Comparison of ENCODE assay signal across 1 cellular context in the genomic region with DNA sequence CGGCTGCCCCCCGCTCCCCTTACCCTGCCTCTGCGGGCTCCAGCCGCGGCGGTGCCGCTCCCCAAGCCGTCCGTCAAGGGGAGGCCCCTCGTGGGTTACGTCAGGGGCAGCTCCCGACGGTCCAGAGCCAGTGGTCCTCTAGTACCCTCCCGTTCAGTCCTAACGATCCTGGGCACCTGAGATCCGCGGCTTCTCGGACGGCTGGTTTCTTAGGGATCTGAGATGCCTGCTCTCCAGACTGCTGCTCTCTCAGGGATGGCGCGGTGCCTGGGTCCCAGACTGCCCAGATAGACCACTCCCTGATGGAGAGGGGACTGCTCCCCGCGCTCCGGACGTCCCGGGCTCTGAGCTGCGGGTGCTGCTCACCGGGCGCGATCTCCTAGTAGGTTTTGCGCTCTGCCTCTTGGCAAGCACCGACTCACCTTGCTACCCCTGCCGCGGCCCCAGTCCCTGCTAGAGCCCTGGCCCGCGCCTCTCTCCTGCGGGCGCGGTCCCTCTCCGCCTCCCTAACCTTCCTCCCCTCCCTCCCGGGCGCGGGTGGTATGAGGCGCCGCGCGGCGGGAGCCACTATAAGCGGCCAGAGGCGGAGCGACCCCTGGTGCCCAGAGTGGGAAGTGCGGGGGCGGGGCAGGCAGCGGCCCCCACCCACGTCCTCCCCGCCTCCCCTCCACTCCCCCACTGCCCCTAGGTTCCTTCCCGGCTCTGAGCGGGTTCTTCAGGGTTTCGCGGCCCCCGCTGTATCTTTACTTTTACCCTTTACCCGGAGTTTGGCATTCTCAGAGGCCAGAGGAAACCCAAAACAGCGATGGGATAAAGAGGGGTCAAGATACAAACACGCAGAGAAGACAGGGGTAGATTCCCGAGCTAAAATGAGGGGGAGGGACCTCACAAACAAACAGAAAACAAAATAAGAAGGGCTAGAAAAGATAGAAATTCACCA.
TF ChIP-seq lines count a peak whose summit lies in the region.

A gene (minus strand): TSS at position 544 of the 940 bp plus-strand sequence. CDS start 711 bp downstream, outside the sequence.

TF ChIP-seq in K562, 482 proteins besides CTCF, POLR2A, EP300 and RAD21 (continued from another document and continues in another):
- TF ChIP-seq, protein P1, sequence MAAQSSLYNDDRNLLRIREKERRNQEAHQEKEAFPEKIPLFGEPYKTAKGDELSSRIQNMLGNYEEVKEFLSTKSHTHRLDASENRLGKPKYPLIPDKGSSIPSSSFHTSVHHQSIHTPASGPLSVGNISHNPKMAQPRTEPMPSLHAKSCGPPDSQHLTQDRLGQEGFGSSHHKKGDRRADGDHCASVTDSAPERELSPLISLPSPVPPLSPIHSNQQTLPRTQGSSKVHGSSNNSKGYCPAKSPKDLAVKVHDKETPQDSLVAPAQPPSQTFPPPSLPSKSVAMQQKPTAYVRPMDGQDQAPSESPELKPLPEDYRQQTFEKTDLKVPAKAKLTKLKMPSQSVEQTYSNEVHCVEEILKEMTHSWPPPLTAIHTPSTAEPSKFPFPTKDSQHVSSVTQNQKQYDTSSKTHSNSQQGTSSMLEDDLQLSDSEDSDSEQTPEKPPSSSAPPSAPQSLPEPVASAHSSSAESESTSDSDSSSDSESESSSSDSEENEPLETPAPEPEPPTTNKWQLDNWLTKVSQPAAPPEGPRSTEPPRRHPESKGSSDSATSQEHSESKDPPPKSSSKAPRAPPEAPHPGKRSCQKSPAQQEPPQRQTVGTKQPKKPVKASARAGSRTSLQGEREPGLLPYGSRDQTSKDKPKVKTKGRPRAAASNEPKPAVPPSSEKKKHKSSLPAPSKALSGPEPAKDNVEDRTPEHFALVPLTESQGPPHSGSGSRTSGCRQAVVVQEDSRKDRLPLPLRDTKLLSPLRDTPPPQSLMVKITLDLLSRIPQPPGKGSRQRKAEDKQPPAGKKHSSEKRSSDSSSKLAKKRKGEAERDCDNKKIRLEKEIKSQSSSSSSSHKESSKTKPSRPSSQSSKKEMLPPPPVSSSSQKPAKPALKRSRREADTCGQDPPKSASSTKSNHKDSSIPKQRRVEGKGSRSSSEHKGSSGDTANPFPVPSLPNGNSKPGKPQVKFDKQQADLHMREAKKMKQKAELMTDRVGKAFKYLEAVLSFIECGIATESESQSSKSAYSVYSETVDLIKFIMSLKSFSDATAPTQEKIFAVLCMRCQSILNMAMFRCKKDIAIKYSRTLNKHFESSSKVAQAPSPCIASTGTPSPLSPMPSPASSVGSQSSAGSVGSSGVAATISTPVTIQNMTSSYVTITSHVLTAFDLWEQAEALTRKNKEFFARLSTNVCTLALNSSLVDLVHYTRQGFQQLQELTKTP (IDR thresholded peaks at IDR 0.05; ENCODE audit: low read depth in 1 of 2, partially characterized antibody in 2 of 2): no peak
- TF ChIP-seq POLR2B (IDR thresholded peaks at IDR 0.05; ENCODE audit: low read depth, partially characterized antibody) (no peak), ARNT (IDR thresholded peaks at IDR 0.05) (no peak), RFX1 (IDR thresholded peaks at IDR 0.05) (no peak), MBD2 (IDR thresholded peaks at IDR 0.05; ENCODE audit: borderline replicate concordance, low read depth) (0 out of 2 replicates have a peak, but pooled peaks have one; percentile 22), DMBX1 (CRISPR knock-in tag; IDR thresholded peaks at IDR 0.05; ENCODE audit: borderline replicate concordance) (no peak), ZNF384 (IDR thresholded peaks at IDR 0.05; ENCODE audit: low read depth, low read length) (no peak), ZNF324 (CRISPR knock-in tag; IDR thresholded peaks at IDR 0.05) (no peak), KLF1 (tag; IDR thresholded peaks at IDR 0.05) (no peak), ZNF507 (tag; conservative IDR thresholded peaks at IDR 0.05) (no peak), SIN3A (IDR thresholded peaks at IDR 0.05; ENCODE audit: borderline replicate concordance in 2 of 2, control insufficient read depth in 1 of 2, low read depth in 2 of 2, low read length in 2 of 2) (0 out of 4 replicates have a peak, but pooled peaks of 1 of the 2 experiments have one; percentile 8), ELF1 (tag; IDR thresholded peaks at IDR 0.05) (no peak), HDAC6 (IDR thresholded peaks at IDR 0.05; ENCODE audit: low read depth, low read length) (no peak), XRCC5 (IDR thresholded peaks at IDR 0.05; ENCODE audit: low read depth, low read length) (peak; percentile 58; the same call in 1 of the 2 replicates), ZC3H4 (CRISPR knock-in tag; IDR thresholded peaks at IDR 0.05; ENCODE audit: borderline replicate concordance) (no peak), IFI16 (CRISPR knock-in tag; IDR thresholded peaks at IDR 0.05) (no peak), BRCA1 (IDR thresholded peaks at IDR 0.05) (no peak), BRCA1 (CRISPR knock-in tag; IDR thresholded peaks at IDR 0.05) (no peak), LCOR (CRISPR knock-in tag; IDR thresholded peaks at IDR 0.05) (peak; percentile 69; the same call in 1 of the 2 replicates), LEF1 (IDR thresholded peaks at IDR 0.05) (no peak), ZFX (CRISPR knock-in tag; IDR thresholded peaks at IDR 0.05) (peak; percentile 43; the same call in 1 of the 2 replicates), PHF21A (IDR thresholded peaks at IDR 0.05; ENCODE audit: borderline replicate concordance, low read depth) (0 out of 2 replicates have a peak, but pooled peaks have one; percentile 11), ETV6 (IDR thresholded peaks at IDR 0.05; ENCODE audit: borderline replicate concordance in 1 of 2, low read depth in 2 of 2, low read length in 1 of 2) (no peak), ETV6 (CRISPR knock-in tag; IDR thresholded peaks at IDR 0.05; ENCODE audit: borderline replicate concordance) (no peak), SP2 (IDR thresholded peaks at IDR 0.05; ENCODE audit: extremely low read depth, low read depth, low read length, poor library complexity, severe bottlenecking) (no peak), NFRKB (IDR thresholded peaks at IDR 0.05; ENCODE audit: low read depth) (no peak), HMGN3 (IDR thresholded peaks at IDR 0.05; ENCODE audit: borderline replicate concordance, extremely low read depth, insufficient read length, low read depth, low read length) (no peak), POLR2G (IDR thresholded peaks at IDR 0.05; ENCODE audit: low read depth, low read length) (peak; percentile 94), SMC3 (conservative IDR thresholded peaks at IDR 0.05; ENCODE audit: insufficient read depth, low read depth, low read length) (peak; percentile 49), POLR2H (tag; IDR thresholded peaks at IDR 0.05; ENCODE audit: low read depth) (no peak), KLF16 (IDR thresholded peaks at IDR 0.05) (peak; percentile 53; the same call in 1 of the 2 replicates), NELFE (IDR thresholded peaks at IDR 0.05; ENCODE audit: insufficient read depth, insufficient read length) (no peak), ZNF24 (IDR thresholded peaks at IDR 0.05) (no peak), SMARCB1 (IDR thresholded peaks at IDR 0.05; ENCODE audit: insufficient read length, low read depth) (no peak), EGR1 (conservative IDR thresholded peaks at IDR 0.05) (peak; percentile 97)
- TF ChIP-seq, protein P2, sequence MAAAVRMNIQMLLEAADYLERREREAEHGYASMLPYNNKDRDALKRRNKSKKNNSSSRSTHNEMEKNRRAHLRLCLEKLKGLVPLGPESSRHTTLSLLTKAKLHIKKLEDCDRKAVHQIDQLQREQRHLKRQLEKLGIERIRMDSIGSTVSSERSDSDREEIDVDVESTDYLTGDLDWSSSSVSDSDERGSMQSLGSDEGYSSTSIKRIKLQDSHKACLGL (CRISPR knock-in tag; IDR thresholded peaks at IDR 0.05; ENCODE audit: borderline replicate concordance, poor library complexity, severe bottlenecking): no peak
- TF ChIP-seq, protein P3, sequence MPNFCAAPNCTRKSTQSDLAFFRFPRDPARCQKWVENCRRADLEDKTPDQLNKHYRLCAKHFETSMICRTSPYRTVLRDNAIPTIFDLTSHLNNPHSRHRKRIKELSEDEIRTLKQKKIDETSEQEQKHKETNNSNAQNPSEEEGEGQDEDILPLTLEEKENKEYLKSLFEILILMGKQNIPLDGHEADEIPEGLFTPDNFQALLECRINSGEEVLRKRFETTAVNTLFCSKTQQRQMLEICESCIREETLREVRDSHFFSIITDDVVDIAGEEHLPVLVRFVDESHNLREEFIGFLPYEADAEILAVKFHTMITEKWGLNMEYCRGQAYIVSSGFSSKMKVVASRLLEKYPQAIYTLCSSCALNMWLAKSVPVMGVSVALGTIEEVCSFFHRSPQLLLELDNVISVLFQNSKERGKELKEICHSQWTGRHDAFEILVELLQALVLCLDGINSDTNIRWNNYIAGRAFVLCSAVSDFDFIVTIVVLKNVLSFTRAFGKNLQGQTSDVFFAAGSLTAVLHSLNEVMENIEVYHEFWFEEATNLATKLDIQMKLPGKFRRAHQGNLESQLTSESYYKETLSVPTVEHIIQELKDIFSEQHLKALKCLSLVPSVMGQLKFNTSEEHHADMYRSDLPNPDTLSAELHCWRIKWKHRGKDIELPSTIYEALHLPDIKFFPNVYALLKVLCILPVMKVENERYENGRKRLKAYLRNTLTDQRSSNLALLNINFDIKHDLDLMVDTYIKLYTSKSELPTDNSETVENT (CRISPR knock-in tag; IDR thresholded peaks at IDR 0.05): 0 out of 2 replicates have a peak, but pooled peaks have one; percentile 62
- TF ChIP-seq, protein P4, sequence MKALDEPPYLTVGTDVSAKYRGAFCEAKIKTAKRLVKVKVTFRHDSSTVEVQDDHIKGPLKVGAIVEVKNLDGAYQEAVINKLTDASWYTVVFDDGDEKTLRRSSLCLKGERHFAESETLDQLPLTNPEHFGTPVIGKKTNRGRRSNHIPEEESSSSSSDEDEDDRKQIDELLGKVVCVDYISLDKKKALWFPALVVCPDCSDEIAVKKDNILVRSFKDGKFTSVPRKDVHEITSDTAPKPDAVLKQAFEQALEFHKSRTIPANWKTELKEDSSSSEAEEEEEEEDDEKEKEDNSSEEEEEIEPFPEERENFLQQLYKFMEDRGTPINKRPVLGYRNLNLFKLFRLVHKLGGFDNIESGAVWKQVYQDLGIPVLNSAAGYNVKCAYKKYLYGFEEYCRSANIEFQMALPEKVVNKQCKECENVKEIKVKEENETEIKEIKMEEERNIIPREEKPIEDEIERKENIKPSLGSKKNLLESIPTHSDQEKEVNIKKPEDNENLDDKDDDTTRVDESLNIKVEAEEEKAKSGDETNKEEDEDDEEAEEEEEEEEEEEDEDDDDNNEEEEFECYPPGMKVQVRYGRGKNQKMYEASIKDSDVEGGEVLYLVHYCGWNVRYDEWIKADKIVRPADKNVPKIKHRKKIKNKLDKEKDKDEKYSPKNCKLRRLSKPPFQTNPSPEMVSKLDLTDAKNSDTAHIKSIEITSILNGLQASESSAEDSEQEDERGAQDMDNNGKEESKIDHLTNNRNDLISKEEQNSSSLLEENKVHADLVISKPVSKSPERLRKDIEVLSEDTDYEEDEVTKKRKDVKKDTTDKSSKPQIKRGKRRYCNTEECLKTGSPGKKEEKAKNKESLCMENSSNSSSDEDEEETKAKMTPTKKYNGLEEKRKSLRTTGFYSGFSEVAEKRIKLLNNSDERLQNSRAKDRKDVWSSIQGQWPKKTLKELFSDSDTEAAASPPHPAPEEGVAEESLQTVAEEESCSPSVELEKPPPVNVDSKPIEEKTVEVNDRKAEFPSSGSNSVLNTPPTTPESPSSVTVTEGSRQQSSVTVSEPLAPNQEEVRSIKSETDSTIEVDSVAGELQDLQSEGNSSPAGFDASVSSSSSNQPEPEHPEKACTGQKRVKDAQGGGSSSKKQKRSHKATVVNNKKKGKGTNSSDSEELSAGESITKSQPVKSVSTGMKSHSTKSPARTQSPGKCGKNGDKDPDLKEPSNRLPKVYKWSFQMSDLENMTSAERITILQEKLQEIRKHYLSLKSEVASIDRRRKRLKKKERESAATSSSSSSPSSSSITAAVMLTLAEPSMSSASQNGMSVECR (CRISPR knock-in tag; IDR thresholded peaks at IDR 0.05): 0 out of 2 replicates have a peak, but pooled peaks have one; percentile 43
- TF ChIP-seq, protein P5, sequence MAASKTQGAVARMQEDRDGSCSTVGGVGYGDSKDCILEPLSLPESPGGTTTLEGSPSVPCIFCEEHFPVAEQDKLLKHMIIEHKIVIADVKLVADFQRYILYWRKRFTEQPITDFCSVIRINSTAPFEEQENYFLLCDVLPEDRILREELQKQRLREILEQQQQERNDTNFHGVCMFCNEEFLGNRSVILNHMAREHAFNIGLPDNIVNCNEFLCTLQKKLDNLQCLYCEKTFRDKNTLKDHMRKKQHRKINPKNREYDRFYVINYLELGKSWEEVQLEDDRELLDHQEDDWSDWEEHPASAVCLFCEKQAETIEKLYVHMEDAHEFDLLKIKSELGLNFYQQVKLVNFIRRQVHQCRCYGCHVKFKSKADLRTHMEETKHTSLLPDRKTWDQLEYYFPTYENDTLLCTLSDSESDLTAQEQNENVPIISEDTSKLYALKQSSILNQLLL (CRISPR knock-in tag; IDR thresholded peaks at IDR 0.05; ENCODE audit: borderline replicate concordance): no peak
- TF ChIP-seq, protein P6, sequence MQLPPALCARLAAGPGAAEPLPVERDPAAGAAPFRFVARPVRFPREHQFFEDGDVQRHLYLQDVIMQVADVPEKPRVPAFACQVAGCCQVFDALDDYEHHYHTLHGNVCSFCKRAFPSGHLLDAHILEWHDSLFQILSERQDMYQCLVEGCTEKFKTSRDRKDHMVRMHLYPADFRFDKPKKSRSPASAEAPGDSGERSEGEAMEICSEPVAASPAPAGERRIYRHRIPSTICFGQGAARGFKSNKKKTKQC (CRISPR knock-in tag; IDR thresholded peaks at IDR 0.05): 0 out of 2 replicates have a peak, but pooled peaks have one; percentile 35
- TF ChIP-seq, protein P7, sequence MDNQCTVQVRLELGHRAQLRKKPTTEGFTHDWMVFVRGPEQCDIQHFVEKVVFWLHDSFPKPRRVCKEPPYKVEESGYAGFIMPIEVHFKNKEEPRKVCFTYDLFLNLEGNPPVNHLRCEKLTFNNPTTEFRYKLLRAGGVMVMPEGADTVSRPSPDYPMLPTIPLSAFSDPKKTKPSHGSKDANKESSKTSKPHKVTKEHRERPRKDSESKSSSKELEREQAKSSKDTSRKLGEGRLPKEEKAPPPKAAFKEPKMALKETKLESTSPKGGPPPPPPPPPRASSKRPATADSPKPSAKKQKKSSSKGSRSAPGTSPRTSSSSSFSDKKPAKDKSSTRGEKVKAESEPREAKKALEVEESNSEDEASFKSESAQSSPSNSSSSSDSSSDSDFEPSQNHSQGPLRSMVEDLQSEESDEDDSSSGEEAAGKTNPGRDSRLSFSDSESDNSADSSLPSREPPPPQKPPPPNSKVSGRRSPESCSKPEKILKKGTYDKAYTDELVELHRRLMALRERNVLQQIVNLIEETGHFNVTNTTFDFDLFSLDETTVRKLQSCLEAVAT (IDR thresholded peaks at IDR 0.05): no peak
- TF ChIP-seq, protein P8, sequence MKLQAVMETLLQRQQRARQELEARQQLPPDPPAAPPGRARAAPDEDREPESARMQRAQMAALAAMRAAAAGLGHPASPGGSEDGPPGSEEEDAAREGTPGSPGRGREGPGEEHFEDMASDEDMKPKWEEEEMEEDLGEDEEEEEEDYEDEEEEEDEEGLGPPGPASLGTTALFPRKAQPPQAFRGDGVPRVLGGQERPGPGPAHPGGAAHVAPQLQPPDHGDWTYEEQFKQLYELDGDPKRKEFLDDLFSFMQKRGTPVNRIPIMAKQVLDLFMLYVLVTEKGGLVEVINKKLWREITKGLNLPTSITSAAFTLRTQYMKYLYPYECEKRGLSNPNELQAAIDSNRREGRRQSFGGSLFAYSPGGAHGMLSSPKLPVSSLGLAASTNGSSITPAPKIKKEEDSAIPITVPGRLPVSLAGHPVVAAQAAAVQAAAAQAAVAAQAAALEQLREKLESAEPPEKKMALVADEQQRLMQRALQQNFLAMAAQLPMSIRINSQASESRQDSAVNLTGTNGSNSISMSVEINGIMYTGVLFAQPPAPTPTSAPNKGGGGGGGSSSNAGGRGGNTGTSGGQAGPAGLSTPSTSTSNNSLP (IDR thresholded peaks at IDR 0.05; ENCODE audit: borderline replicate concordance, low read depth, low read length): no peak
